Comparison of ENCODE assay signal across 8 cellular contexts in genomic region chr12:1690578-1691122, GRCh38. TPM values are rescaled to one million over a fixed set of nuclear protein-coding genes. Genes with fewer than 3 reads are reported as not detected.
DNase-seq lines count a peak whose midpoint lies in the region; ATAC-seq, FAIRE-seq and TF ChIP-seq lines count a peak whose summit lies in the region.

A gene with protein sequence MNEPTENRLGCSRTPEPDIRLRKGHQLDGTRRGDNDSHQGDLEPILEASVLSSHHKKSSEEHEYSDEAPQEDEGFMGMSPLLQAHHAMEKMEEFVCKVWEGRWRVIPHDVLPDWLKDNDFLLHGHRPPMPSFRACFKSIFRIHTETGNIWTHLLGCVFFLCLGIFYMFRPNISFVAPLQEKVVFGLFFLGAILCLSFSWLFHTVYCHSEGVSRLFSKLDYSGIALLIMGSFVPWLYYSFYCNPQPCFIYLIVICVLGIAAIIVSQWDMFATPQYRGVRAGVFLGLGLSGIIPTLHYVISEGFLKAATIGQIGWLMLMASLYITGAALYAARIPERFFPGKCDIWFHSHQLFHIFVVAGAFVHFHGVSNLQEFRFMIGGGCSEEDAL (plus strand): TSS chr12:1691070. CDS start chr12:1754344, 63,274 bp downstream.

- H3K36me3 Mint-ChIP-seq in endothelial cell (ENCODE audit: low read depth, unreplicated experiment): peaks cover 8% of the 10 kb centered on the region
- peaks cover 4% of the 10 kb centered on the region for H3K36me3 Mint-ChIP-seq in mesothelial cell of epicardium

- H3K27ac ChIP-seq in OCI-LY1 (ENCODE audit: low read depth, low read length, poor library complexity, severe bottlenecking): peak within 1 kb of the TSS; percentile 72

- no peaks in the 10 kb centered on the region for H3K9me2 ChIP-seq in OCI-LY1 (ENCODE audit: low read depth, low read length)

- peak within 1 kb of the TSS; percentile 83 for H3K9ac ChIP-seq in OCI-LY1 (ENCODE audit: low read length)

- H2AFZ ChIP-seq in OCI-LY1 (ENCODE audit: low read length): peak within 1 kb of the TSS; percentile 58

- peaks cover 6% of the 10 kb centered on the region for H3K36me3 ChIP-seq in OCI-LY1 (ENCODE audit: insufficient read depth, low read length)

- TF ChIP-seq CTCF in D721Med (IDR thresholded peaks at IDR 0.05; ENCODE audit: insufficient read depth, missing control alignments) (no peak), OCI-LY1 (IDR thresholded peaks at IDR 0.05; ENCODE audit: low read length) (no peak), endothelial cell (IDR thresholded peaks at IDR 0.05; ENCODE audit: unreplicated experiment) (no peak), mesothelial cell of epicardium (IDR thresholded peaks at IDR 0.05; ENCODE audit: unreplicated experiment) (no peak)

- H3K27ac Mint-ChIP-seq in endothelial cell (ENCODE audit: unreplicated experiment) (peak within 1 kb of the TSS; percentile 99), mesothelial cell of epicardium (peak within 1 kb of the TSS; percentile 99)

- 0 out of 2 replicates have a peak, but pooled peaks cover 4% of the 10 kb centered on the region for H4K20me1 ChIP-seq in OCI-LY1 (ENCODE audit: insufficient read depth, low read length)

- no peaks in the 10 kb centered on the region for H3K27me3 ChIP-seq in OCI-LY1 (ENCODE audit: insufficient read depth, low read length)

- H3K4me1 Mint-ChIP-seq in endothelial cell (ENCODE audit: unreplicated experiment) (peaks cover 16% of the 10 kb centered on the region), mesothelial cell of epicardium (peaks cover 26% of the 10 kb centered on the region)

- no peaks in the 10 kb centered on the region for H3K9me3 ChIP-seq in OCI-LY1 (ENCODE audit: low read length)

- H3K4me3 ChIP-seq in OCI-LY1 (ENCODE audit: low read depth, low read length, poor library complexity, severe bottlenecking): peak within 1 kb of the TSS; percentile 87

- H3K79me2 ChIP-seq in OCI-LY1 (ENCODE audit: insufficient read depth, low read length): peaks cover 42% of the 10 kb centered on the region

- peak; percentile 95 for ATAC-seq in GM21515 (IDR thresholded peaks at IDR 0.05; ENCODE audit: unreplicated experiment)

- H3K4me1 ChIP-seq in OCI-LY1 (ENCODE audit: insufficient read depth, low read length, severe bottlenecking): peaks cover 28% of the 10 kb centered on the region

- H3K4me3 Mint-ChIP-seq in endothelial cell (ENCODE audit: unreplicated experiment) (peak within 1 kb of the TSS; percentile 98), mesothelial cell of epicardium (peak within 1 kb of the TSS; percentile 98)

- peak within 1 kb of the TSS; percentile 88 for H3K4me2 ChIP-seq in OCI-LY1 (ENCODE audit: low read length)

- H3K27me3 Mint-ChIP-seq in endothelial cell (ENCODE audit: unreplicated experiment): peaks cover 3% of the 10 kb centered on the region
- no peaks in the 10 kb centered on the region for H3K27me3 Mint-ChIP-seq in mesothelial cell of epicardium (ENCODE audit: low read depth)

- H3K9me3 Mint-ChIP-seq in endothelial cell (ENCODE audit: unreplicated experiment): no peaks in the 10 kb centered on the region
- no peaks in the 10 kb centered on the region for H3K9me3 Mint-ChIP-seq in mesothelial cell of epicardium

- peak; percentile 83 for DNase-seq in D721Med (ENCODE audit: insufficient read length, low spot score)
- peak; percentile 93 for DNase-seq in HuH-7 (ENCODE audit: low spot score)
- peak; percentile 95 for DNase-seq in activated CD8-positive, alpha-beta memory T cell treated with anti-CD3 and anti-CD28 coated beads, Interleukin-2, amount 50 U/mL, for 4 hours
- DNase-seq in endothelial cell (ENCODE audit: low spot score): peak; percentile 92
- DNase-seq in mesothelial cell of epicardium (ENCODE audit: low spot score in 2 of 2, unreplicated experiment in 2 of 2): peak; percentile 92 to 96
- peak; percentile 90 for DNase-seq in stimulated activated CD8-positive, alpha-beta memory T cell treated with anti-CD3 and anti-CD28 coated beads, Interleukin-15, amount 100 ng/mL, for 4 hours (ENCODE audit: low read depth in 2 of 2)

- H3F3A ChIP-seq in OCI-LY1 (ENCODE audit: insufficient read depth, low read length): no peaks in the 10 kb centered on the region

- FAIRE-seq in D721Med (lab: Jason Lieb, UNC): no peak

RNA-seq across cellular contexts. Expression of the gene that starts here (rescaled TPM):
- total RNA-seq in endothelial cell (ENCODE audit: unreplicated experiment): 41.8 TPM
- 77.2 to 87.3 TPM (median 77.4 TPM) in 3 replicates for total RNA-seq in mesothelial cell of epicardium

Comparison
In these comparisons a context has a peak if more than half of its experiments do, and no peak if none do; other contexts are left out.
1. Peak in every context shown above with its lines: DNase-seq, ATAC-seq, H3K4me3 ChIP-seq and H3K27ac ChIP-seq.